15 cellular contexts compared by ENCODE assay signal in genomic region chr21:39098696-39099111, GRCh38.
"Had no signal": no experiment of that assay in that cellular context is flagged by ENCODE, and none has a peak within 500 bp of the region (broad histone marks: within the 10 kb centered on the region; RNA-seq: fewer than 3 reads in every experiment).

No MANE protein-coding gene starts in this region.

- H3K36me3 Mint-ChIP-seq: activated naive CD8-positive, alpha-beta T cell treated with anti-CD3 and anti-CD28 coated beads, Interleukin-2, amount 10 ng/mL, durations not matched to agents 7 days and 5 days; stimulated activated memory B cell treated with anti-CD40 and anti-IgM and Interleukin-4, amounts not matched to agents 10 μg/mL and 1 μg/mL and 100 μg/mL, for 72 hours had no signal

- H3K4me3 Mint-ChIP-seq: activated CD8-positive, alpha-beta T cell treated with anti-CD3 and anti-CD28 coated beads for 36 hours; activated naive CD8-positive, alpha-beta T cell treated with anti-CD3 and anti-CD28 coated beads, Interleukin-2, amount 10 ng/mL, durations not matched to agents 7 days and 5 days; activated T-cell treated with anti-CD3 and anti-CD28 coated beads, Interleukin-2, amount 50 U/mL, for 72 hours; stimulated activated memory B cell treated with anti-CD40 and anti-IgM and Interleukin-4, amounts not matched to agents 10 μg/mL and 1 μg/mL and 100 μg/mL, for 72 hours had no signal

- H3K27me3 Mint-ChIP-seq: activated CD8-positive, alpha-beta T cell treated with anti-CD3 and anti-CD28 coated beads for 36 hours had no signal

- DNase-seq: activated CD4-positive, alpha-beta T cell treated with anti-CD3 and anti-CD28 coated beads for 4 hours; activated CD8-positive, alpha-beta memory T cell treated with anti-CD3 and anti-CD28 coated beads, Interleukin-2, amount 50 U/mL, for 4 hours; activated CD8-positive, alpha-beta T cell treated with anti-CD3 and anti-CD28 coated beads for 36 hours; activated gamma-delta T cell treated with Interleukin-2 at 50 U/mL for 16 hours; activated naive CD8-positive, alpha-beta T cell treated with anti-CD3 and anti-CD28 coated beads, Interleukin-2, amount 10 ng/mL, durations not matched to agents 7 days and 5 days; activated T-cell treated with anti-CD3 and anti-CD28 coated beads, Interleukin-2, amount 50 U/mL, for 72 hours; left ventricle myocardium superior; retina; substantia nigra; T-helper 9 cell; trophoblast cell had no signal

- H3K4me3 ChIP-seq: breast epithelium, heart right ventricle, skin epidermis had no signal

- ATAC-seq: activated CD8-positive, alpha-beta T cell treated with anti-CD3 and anti-CD28 coated beads for 36 hours; activated T-cell treated with anti-CD3 and anti-CD28 coated beads, Interleukin-2, amount 50 U/mL, for 72 hours; stimulated activated memory B cell treated with anti-CD40 and anti-IgM and Interleukin-4, amounts not matched to agents 10 μg/mL and 1 μg/mL and 100 μg/mL, for 72 hours had no signal

- H3K9me3 Mint-ChIP-seq: activated CD8-positive, alpha-beta T cell treated with anti-CD3 and anti-CD28 coated beads for 36 hours; activated naive CD8-positive, alpha-beta T cell treated with anti-CD3 and anti-CD28 coated beads, Interleukin-2, amount 10 ng/mL, durations not matched to agents 7 days and 5 days; activated T-cell treated with anti-CD3 and anti-CD28 coated beads, Interleukin-2, amount 50 U/mL, for 72 hours; stimulated activated memory B cell treated with anti-CD40 and anti-IgM and Interleukin-4, amounts not matched to agents 10 μg/mL and 1 μg/mL and 100 μg/mL, for 72 hours had no signal

- H3K27ac Mint-ChIP-seq: activated CD8-positive, alpha-beta T cell treated with anti-CD3 and anti-CD28 coated beads for 36 hours; activated naive CD8-positive, alpha-beta T cell treated with anti-CD3 and anti-CD28 coated beads, Interleukin-2, amount 10 ng/mL, durations not matched to agents 7 days and 5 days; activated T-cell treated with anti-CD3 and anti-CD28 coated beads, Interleukin-2, amount 50 U/mL, for 72 hours; stimulated activated memory B cell treated with anti-CD40 and anti-IgM and Interleukin-4, amounts not matched to agents 10 μg/mL and 1 μg/mL and 100 μg/mL, for 72 hours had no signal
